Comparison of ENCODE assay signal across 8 cellular contexts in the genomic region with DNA sequence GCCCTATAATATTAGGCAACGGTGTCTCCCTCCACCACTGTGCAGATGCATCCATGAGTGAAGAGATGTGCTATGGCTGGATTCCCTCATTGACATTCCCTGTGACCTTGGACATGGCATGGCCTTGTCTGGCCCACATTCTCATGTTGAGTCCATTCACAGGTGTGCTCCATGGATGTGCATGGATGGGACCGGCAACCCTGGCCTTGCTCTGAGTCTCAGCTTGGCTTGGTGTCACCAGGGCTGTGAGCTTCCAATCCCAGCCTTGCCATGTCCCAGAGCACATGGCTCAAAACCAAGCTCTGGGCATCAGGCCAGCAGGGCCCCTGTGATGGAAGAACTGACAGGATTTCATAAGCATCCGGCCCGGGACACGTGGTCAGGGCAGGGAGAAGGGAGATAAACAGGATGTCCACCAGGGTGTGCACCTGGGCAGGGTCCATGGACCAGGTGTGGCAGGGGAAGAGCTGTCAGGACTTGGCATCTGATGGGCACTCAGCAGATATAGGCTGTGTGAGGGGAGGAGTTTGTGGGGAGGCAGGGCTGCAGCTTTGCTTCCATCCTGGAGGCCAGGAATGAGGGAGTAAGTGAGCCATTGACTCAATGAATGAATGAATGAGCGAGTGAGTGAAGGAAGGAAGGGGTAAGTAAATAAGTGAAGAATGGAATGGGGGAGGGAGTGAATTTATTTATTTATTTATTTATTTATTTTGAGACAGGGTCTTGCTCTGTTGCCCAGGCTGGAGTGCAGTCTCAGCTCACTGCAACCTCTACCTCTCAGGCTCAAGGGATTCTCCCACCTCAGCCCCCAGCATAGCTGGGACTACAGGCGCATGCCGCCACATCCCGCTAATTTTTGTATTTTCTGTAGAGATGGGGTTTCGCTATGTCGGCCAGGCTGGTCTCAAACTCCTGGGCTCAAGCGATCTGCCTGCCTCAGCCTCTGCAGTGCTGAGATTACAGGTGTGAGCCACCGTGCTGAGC.
DNase-seq lines count a peak whose midpoint lies in the region; ATAC-seq and TF ChIP-seq lines count a peak whose summit lies in the region.

No MANE protein-coding gene starts in this region.

- ATAC-seq in HG03378 (IDR thresholded peaks at IDR 0.05; ENCODE audit: unreplicated experiment): no peak

- DNase-seq in AG09319 (ENCODE audit: extremely low read depth, low read depth) (no peak), GM13977 (ENCODE audit: low spot score) (no peak), NCI-H345 (lab: John Stamatoyannopoulos, UW) (peak; percentile 95), fibroblast of the conjunctiva (ENCODE audit: low read depth) (peak; percentile 85), pons (ENCODE audit: low spot score) (peak; percentile 72), iPS-NIHi7 (ENCODE audit: extremely low spot score) (no peak)
- DNase-seq in activated CD8-positive, alpha-beta memory T cell treated with anti-CD3 and anti-CD28 coated beads for 24 hours: peak; percentile 67

- in situ Hi-C loops in GM13977 (cut with MboI; ENCODE audit: low pct_unique_long_range_greater_than_20kb, low sequenced_read_pairs, unreplicated experiment): no loop called here

- TF ChIP-seq CTCF in AG09319 (IDR thresholded peaks at IDR 0.05; ENCODE audit: low read depth, low read length) (peak; percentile 24), GM13977 (IDR thresholded peaks at IDR 0.05; ENCODE audit: extremely low read depth, insufficient read depth, missing control alignments) (peak; percentile 29)

Comparison
In these comparisons a context has a peak if more than half of its experiments do, and no peak if none do; other contexts are left out.
1. DNase-seq: peak in NCI-H345 (single experiment), activated CD8-positive, alpha-beta memory T cell treated with anti-CD3 and anti-CD28 coated beads for 24 hours (single experiment), fibroblast of the conjunctiva (single experiment) and pons (single experiment); none in AG09319 (single experiment), GM13977 (single experiment) and iPS-NIHi7 (single experiment).